ENCODE assay signal across 8 cellular contexts in the genomic region with DNA sequence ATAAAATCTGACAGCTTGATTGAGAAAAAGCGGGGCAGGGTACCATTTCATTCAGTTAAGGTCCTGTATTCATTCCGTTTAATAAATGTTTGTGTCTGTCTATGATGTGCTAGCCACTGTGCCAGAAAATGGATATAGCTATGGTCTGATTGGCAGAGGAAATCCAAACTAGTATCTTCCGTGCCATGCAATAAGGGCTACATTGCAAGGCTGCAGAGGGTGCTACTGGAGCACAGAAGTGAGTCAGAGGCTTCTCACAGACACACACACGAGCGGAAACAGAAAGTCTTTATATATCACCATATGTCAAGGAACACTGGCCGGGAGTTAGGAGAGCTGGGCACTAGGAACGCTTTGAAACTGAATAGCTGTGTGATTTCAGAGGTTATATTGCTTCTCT. TPM values are rescaled to one million over a fixed set of nuclear protein-coding genes. Genes with fewer than 3 reads are reported as not detected.
DNase-seq lines count a peak whose midpoint lies in the region; TF ChIP-seq lines count a peak whose summit lies in the region.
"Not testable (repeated sequence)": the region's sequence is repeated elsewhere in the genome, so short reads cannot be mapped to it uniquely, and the experiment has no call there.

No MANE protein-coding gene starts in this region.

- not testable (repeated sequence) for TF ChIP-seq CTCF in KMS-11 (conservative IDR thresholded peaks at IDR 0.05; ENCODE audit: low read depth, low read length); cardiac muscle cell (IDR thresholded peaks at IDR 0.05; ENCODE audit: low read depth, low read length); neural crest cell (conservative IDR thresholded peaks at IDR 0.05)
- TF ChIP-seq CTCF in ascending aorta (IDR thresholded peaks at IDR 0.05) (peak in 1 of 3 experiments; percentile 42), stomach (IDR thresholded peaks at IDR 0.05) (peak in 2 of 7 experiments; percentile 11 to 39)

- H4K20me1 ChIP-seq in KMS-11 (ENCODE audit: insufficient read depth) = not testable (repeated sequence)

- H3K36me3 Mint-ChIP-seq in T-helper 1 cell treated with Interleukin-12 subunit alpha and Interleukin-12 subunit beta and Interleukin-4 antibody, amounts not matched to agents 30 μg/mL and 1 μg/mL, for 36 hours (ENCODE audit: low read depth); neural crest cell (ENCODE audit: low read depth): not testable (repeated sequence)

- peak overlapping the region; percentile 37 for H3K4me2 ChIP-seq in KMS-11

- H3K9me3 Mint-ChIP-seq in T-helper 1 cell treated with Interleukin-12 subunit alpha and Interleukin-12 subunit beta and Interleukin-4 antibody, amounts not matched to agents 30 μg/mL and 1 μg/mL, for 36 hours; neural crest cell: not testable (repeated sequence)

- H3K9ac ChIP-seq in KMS-11 = peak overlapping the region; percentile 66; the same call in 1 of the 2 replicates

- TF ChIP-seq POLR2A in stomach (IDR thresholded peaks at IDR 0.05) = not testable (repeated sequence)

- H3K36me3 ChIP-seq in HAP-1 (replicated peaks); KMS-11 (ENCODE audit: insufficient read depth); ascending aorta; cardiac muscle cell: not testable (repeated sequence)
- H3K36me3 ChIP-seq in stomach = peaks cover 0 to 15% (median 3%) of the 10 kb centered on the region in 4 donors

- TF ChIP-seq EP300 in stomach (IDR thresholded peaks at IDR 0.05) = not testable (repeated sequence)

- peak; percentile 8 for DNase-seq in ELF-1 (ENCODE audit: low read depth, low spot score)
- DNase-seq in HAP-1 (ENCODE audit: low spot score in 2 of 2) = peak in 1 of 2 experiments; percentile 8
- not testable (repeated sequence) for DNase-seq in ascending aorta (ENCODE audit: low spot score in 2 of 2); neural crest cell (ENCODE audit: low read depth, low spot score)
- DNase-seq in cardiac muscle cell (ENCODE audit: low read depth in 1 of 2, low spot score in 1 of 2) = peak; percentile 5 to 66
- peak; percentile 40 for DNase-seq in stomach

- H3K4me3 Mint-ChIP-seq in T-helper 1 cell treated with Interleukin-12 subunit alpha and Interleukin-12 subunit beta and Interleukin-4 antibody, amounts not matched to agents 30 μg/mL and 1 μg/mL, for 36 hours = peak overlapping the region; percentile 97
- peak overlapping the region; percentile 95 for H3K4me3 Mint-ChIP-seq in neural crest cell

- H3K27ac Mint-ChIP-seq in T-helper 1 cell treated with Interleukin-12 subunit alpha and Interleukin-12 subunit beta and Interleukin-4 antibody, amounts not matched to agents 30 μg/mL and 1 μg/mL, for 36 hours = peak overlapping the region; percentile 93
- H3K27ac Mint-ChIP-seq in neural crest cell (ENCODE audit: unreplicated experiment) = peak overlapping the region; percentile 72

- peak overlapping the region; percentile 67; the same call in 1 of the 2 replicates for H2AFZ ChIP-seq in KMS-11 (ENCODE audit: low read depth)

- 7 to 12% (median 10%) methylated on average over 7 of the region's 7 CpGs for WGBS in stomach, 5 donors

- not testable (repeated sequence) for H3K4me1 Mint-ChIP-seq in T-helper 1 cell treated with Interleukin-12 subunit alpha and Interleukin-12 subunit beta and Interleukin-4 antibody, amounts not matched to agents 30 μg/mL and 1 μg/mL, for 36 hours (ENCODE audit: low read depth); neural crest cell

- intact Hi-C loops in ascending aorta (cut with DNase I); stomach (cut with DNase I; ENCODE audit: low total_unique reads): not testable (repeated sequence)

- in situ Hi-C loops in HAP-1 (cut with MboI; ENCODE audit: low sequenced_read_pairs) = not testable (repeated sequence)

- H3K4me3 ChIP-seq in HAP-1 (peak overlapping the region; percentile 81), ascending aorta (peak overlapping the region; percentile 72 to 80), cardiac muscle cell (peak overlapping the region; percentile 54), stomach (peak overlapping the region; percentile 56 to 73 (median 60))
- H3K4me3 ChIP-seq in KMS-11 (IDR thresholded peaks at IDR 0.05; ENCODE audit: insufficient read depth, low read depth, low read length) = not testable (repeated sequence)

- H3K4me1 ChIP-seq in HAP-1; KMS-11 (ENCODE audit: low read depth, poor library complexity, severe bottlenecking); ascending aorta; cardiac muscle cell (ENCODE audit: low read depth); stomach: not testable (repeated sequence)

- not testable (repeated sequence) for H3K27me3 Mint-ChIP-seq in T-helper 1 cell treated with Interleukin-12 subunit alpha and Interleukin-12 subunit beta and Interleukin-4 antibody, amounts not matched to agents 30 μg/mL and 1 μg/mL, for 36 hours (ENCODE audit: low read depth); neural crest cell (ENCODE audit: low read depth)

- H3K79me2 ChIP-seq in KMS-11 (ENCODE audit: insufficient read depth, low read depth) = not testable (repeated sequence)

- not testable (repeated sequence) for H3K9me3 ChIP-seq in HAP-1; ascending aorta; cardiac muscle cell (ENCODE audit: low read depth); stomach

- H3K27ac ChIP-seq in KMS-11 (peak overlapping the region; percentile 36; the same call in 1 of the 2 replicates), ascending aorta (peak overlapping the region; percentile 79 to 83), cardiac muscle cell (peak overlapping the region; percentile 78), stomach (peak overlapping the region; percentile 86 to 94 (median 91))

- not testable (repeated sequence) for H3K27me3 ChIP-seq in HAP-1 (ENCODE audit: low read depth); KMS-11 (ENCODE audit: insufficient read depth, low read depth); ascending aorta; cardiac muscle cell; stomach

RNA-seq across cellular contexts. Expression of a gene that starts 29.3 kb away (rescaled TPM):
- total RNA-seq in ascending aorta = 8.7 TPM
- 7.3 and 14.9 TPM in 2 replicates for total RNA-seq in cardiac muscle cell
- polyA plus RNA-seq in cardiac muscle cell = 4.6 and 5.3 TPM in 2 replicates
- total RNA-seq in neural crest cell = 12.2 and 12.8 TPM in 2 replicates
- 10 to 100 TPM in 4 of 5 donors, 1 to 10 TPM in 1; 1.4 to 40.3 (median 10.6) TPM for total RNA-seq in stomach
- 10 to 100 TPM in 1 of 3 donors, 1 to 10 TPM in 2; 3.1 to 10.8 (median 3.4) TPM for polyA plus RNA-seq in stomach

Comparison
In these comparisons a context has a peak if more than half of its experiments do, and no peak if none do; other contexts are left out.
1. H3K27ac ChIP-seq: peak in every context shown above with its lines; median percentile 91 in stomach; 81 in ascending aorta; 78 in cardiac muscle cell; 36 in KMS-11.